In the genomic region with DNA sequence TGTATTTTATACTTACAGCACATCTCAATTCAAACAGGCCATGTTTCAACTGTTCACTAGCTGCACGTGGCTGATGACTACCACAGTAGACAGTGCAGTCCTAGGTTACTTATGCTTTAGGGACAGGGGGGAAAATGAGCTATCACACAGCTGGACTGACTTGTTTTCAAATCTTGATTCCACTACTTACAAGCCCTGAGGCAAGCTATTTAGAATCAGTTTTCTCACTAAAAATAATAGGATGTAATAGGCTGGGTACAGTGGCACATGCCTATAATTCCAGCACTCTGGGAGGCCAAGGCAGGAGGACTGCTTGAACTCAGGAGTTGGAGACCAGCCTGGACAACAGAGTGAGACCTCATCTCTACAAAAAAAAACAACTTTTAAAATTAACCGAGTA, we compare ENCODE assay signal across 14 cellular contexts.
"Had no signal": no experiment of that assay in that cellular context is flagged by ENCODE, and none has a peak within 500 bp of the region (broad histone marks: within the 10 kb centered on the region; RNA-seq: fewer than 3 reads in every experiment).

No MANE protein-coding gene starts in this region.

- H3K9me3 ChIP-seq: body of pancreas, gastroesophageal sphincter, heart right ventricle, lower lobe of right lung, pancreas, tibial artery, vagina had no signal

- H3K4me3 Mint-ChIP-seq: mesothelial cell of epicardium; stimulated activated memory B cell treated with anti-CD40 and anti-IgM and Interleukin-4, amounts not matched to agents 10 μg/mL and 1 μg/mL and 100 μg/mL, for 72 hours had no signal

- H3K27ac ChIP-seq: body of pancreas, gastroesophageal sphincter, heart right ventricle, lower lobe of right lung, pancreas, tibial artery, vagina had no signal

- ATAC-seq: body of pancreas; gastroesophageal sphincter; left colon; lower lobe of right lung; pancreas; stimulated activated memory B cell treated with anti-CD40 and anti-IgM and Interleukin-4, amounts not matched to agents 10 μg/mL and 1 μg/mL and 100 μg/mL, for 72 hours had no signal

- H3K27me3 ChIP-seq: body of pancreas, gastroesophageal sphincter, heart right ventricle, pancreas, tibial artery, vagina had no signal

- DNase-seq: activated CD4-positive, alpha-beta T cell treated with anti-CD3 and anti-CD28 coated beads, Interleukin-2, amount 50 U/mL, for 48 hours; amniotic stem cell; body of pancreas; caudate nucleus; heart right ventricle; left colon; lower lobe of right lung; pancreas; SW 1271 had no signal

- H3K9me3 Mint-ChIP-seq: mesothelial cell of epicardium; stimulated activated memory B cell treated with anti-CD40 and anti-IgM and Interleukin-4, amounts not matched to agents 10 μg/mL and 1 μg/mL and 100 μg/mL, for 72 hours had no signal

- H3K27me3 Mint-ChIP-seq: stimulated activated memory B cell treated with anti-CD40 and anti-IgM and Interleukin-4, amounts not matched to agents 10 μg/mL and 1 μg/mL and 100 μg/mL, for 72 hours had no signal

- H3K27ac Mint-ChIP-seq: mesothelial cell of epicardium; stimulated activated memory B cell treated with anti-CD40 and anti-IgM and Interleukin-4, amounts not matched to agents 10 μg/mL and 1 μg/mL and 100 μg/mL, for 72 hours had no signal

- H3K4me3 ChIP-seq: body of pancreas, gastroesophageal sphincter, heart right ventricle, lower lobe of right lung, pancreas, tibial artery, vagina had no signal
